Comparison of ENCODE assay signal across 9 cellular contexts in genomic region chr2:219119422-219120043, GRCh38. TPM values are rescaled to one million over a fixed set of nuclear protein-coding genes. Genes with fewer than 3 reads are reported as not detected.
DNase-seq lines count a peak whose midpoint lies in the region; ATAC-seq and TF ChIP-seq lines count a peak whose summit lies in the region.
"Had no signal": no experiment of that assay in that cellular context is flagged by ENCODE, and none has a peak within 500 bp of the region (broad histone marks: within the 10 kb centered on the region; RNA-seq: fewer than 3 reads in every experiment).

No MANE protein-coding gene starts in this region.

- H3K4me3 Mint-ChIP-seq in naive thymus-derived CD8-positive, alpha-beta T cell: no peak overlapping the region

- H3K4me1 ChIP-seq in esophagus muscularis mucosa: peaks cover 0 to 5% (median 1%) of the 10 kb centered on the region in 4 donors

- H3K36me3 Mint-ChIP-seq in naive thymus-derived CD8-positive, alpha-beta T cell: peaks cover 0 to 18% (median 0%) of the 10 kb centered on the region in 3 donors

- TF ChIP-seq CTCF in GM12864 (IDR thresholded peaks at IDR 0.05; ENCODE audit: low read depth, low read length, missing control alignments) (peak; percentile 65), esophagus muscularis mucosa (IDR thresholded peaks at IDR 0.05) (peak; percentile 55 to 71 (median 62))

- no peaks in the 10 kb centered on the region for H3K9me3 Mint-ChIP-seq in naive thymus-derived CD8-positive, alpha-beta T cell

- no peak for TF ChIP-seq POLR2A in esophagus muscularis mucosa (IDR thresholded peaks at IDR 0.05; ENCODE audit: low read depth)

- H3K4me3 ChIP-seq in GM12864 (ENCODE audit: low read depth, low read length) (no peak overlapping the region), esophagus muscularis mucosa (no peak overlapping the region)

- ATAC-seq in naive thymus-derived CD8-positive, alpha-beta T cell: peak in 1 of 2 donors; percentile 58
- no peak for ATAC-seq in GM21515 (IDR thresholded peaks at IDR 0.05; ENCODE audit: unreplicated experiment)

- H3K27me3 Mint-ChIP-seq in naive thymus-derived CD8-positive, alpha-beta T cell: no peaks in the 10 kb centered on the region

- POLR2A ChIA-PET in naive thymus-derived CD8-positive, alpha-beta T cell (lab: Charles Lee): interaction anchor here (1.2 kb wide), 1 partner anchor 13 kb away, joined by 3 read pairs; no protein-coding TSS in a partner anchor

- TF ChIP-seq EP300 in esophagus muscularis mucosa (IDR thresholded peaks at IDR 0.05): no peak

- H3K9me3 ChIP-seq in esophagus muscularis mucosa: no peaks in the 10 kb centered on the region

- intact Hi-C loops in esophagus muscularis mucosa (cut with DNase I): loop anchor here (5.0 kb wide), 1 partner anchor 57 kb away; the partner anchor contains the start of gene IHH

- 59% methylated on average over 7 of the region's 7 CpGs for WGBS in esophagus muscularis mucosa

- no peak overlapping the region for H3K27ac ChIP-seq in esophagus muscularis mucosa (replicated peaks in 1 of 4)

- no peak overlapping the region for H3K27ac Mint-ChIP-seq in naive thymus-derived CD8-positive, alpha-beta T cell

- H3K27me3 ChIP-seq in esophagus muscularis mucosa: no peaks in the 10 kb centered on the region

- DNase-seq in A172 (ENCODE audit: low spot score) (peak; percentile 43), GM12864 (ENCODE audit: low read depth) (peak; percentile 10), NCI-H69 (lab: John Stamatoyannopoulos, UW) (peak; percentile 53), esophagus muscularis mucosa (ENCODE audit: extremely low spot score) (no peak), superior temporal gyrus (ENCODE audit: extremely low spot score) (peak; percentile 82)
- peak; percentile 79 for DNase-seq in activated CD8-positive, alpha-beta memory T cell treated with anti-CD3 and anti-CD28 coated beads, Interleukin-2, amount 50 U/mL, for 48 hours
- peak; percentile 12 to 73 (median 50) for DNase-seq in naive thymus-derived CD8-positive, alpha-beta T cell

- peaks cover 8 to 16% (median 12%) of the 10 kb centered on the region in 4 donors for H3K4me1 Mint-ChIP-seq in naive thymus-derived CD8-positive, alpha-beta T cell

- no peaks in the 10 kb centered on the region for H3K36me3 ChIP-seq in esophagus muscularis mucosa

RNA-seq across cellular contexts. Expression of gene NHEJ1, which starts 41.1 kb away (rescaled TPM):
- total RNA-seq in A172 (2014; rRNA removed; shearing (Covaris generic)): 20.9 and 22.2 TPM in 2 replicates
- total RNA-seq in esophagus muscularis mucosa: 10 to 100 TPM; 15.1 to 24.4 (median 17.8) TPM
- 10 to 100 TPM; 17.0 to 20.1 TPM for total RNA-seq in naive thymus-derived CD8-positive, alpha-beta T cell
- polyA plus RNA-seq in naive thymus-derived CD8-positive, alpha-beta T cell: 10 to 100 TPM; 16.6 to 29.1 (median 23.0) TPM

RNA-seq across cellular contexts. Expression of gene SLC23A3, which starts 50.3 kb away (rescaled TPM):
- total RNA-seq in A172 (2014; rRNA removed; shearing (Covaris generic)): 0.19 and 0.67 TPM in 2 replicates
- under 1 TPM; 0.23 to 0.58 (median 0.37) TPM for total RNA-seq in esophagus muscularis mucosa
- 1 to 10 TPM; 2.7 to 3.3 TPM for total RNA-seq in naive thymus-derived CD8-positive, alpha-beta T cell
- not detected for polyA plus RNA-seq in naive thymus-derived CD8-positive, alpha-beta T cell

RNA-seq across cellular contexts. Expression of gene CNPPD1, which starts 57.2 kb away (rescaled TPM):
- 36.7 and 43.8 TPM in 2 replicates for total RNA-seq in A172 (2014; rRNA removed; shearing (Covaris generic))
- total RNA-seq in esophagus muscularis mucosa: 10 to 100 TPM; 41.9 to 98.0 (median 61.9) TPM
- total RNA-seq in naive thymus-derived CD8-positive, alpha-beta T cell: 10 to 100 TPM; 59.1 to 64.1 TPM
- polyA plus RNA-seq in naive thymus-derived CD8-positive, alpha-beta T cell: 10 to 100 TPM; 45.8 to 59.8 (median 50.4) TPM

RNA-seq across cellular contexts. Expression of gene RETREG2, which starts 58.5 kb away (rescaled TPM):
- total RNA-seq in A172 (2014; rRNA removed; shearing (Covaris generic)): 120 and 125 TPM in 2 replicates
- total RNA-seq in esophagus muscularis mucosa: 10 to 100 TPM; 44.0 to 69.3 (median 56.3) TPM
- 100 to 1,000 TPM; 110 to 113 TPM for total RNA-seq in naive thymus-derived CD8-positive, alpha-beta T cell
- 10 to 100 TPM; 52.0 to 64.3 (median 57.6) TPM for polyA plus RNA-seq in naive thymus-derived CD8-positive, alpha-beta T cell

RNA-seq across cellular contexts. Expression of gene IHH, which starts 58.8 kb away (rescaled TPM):
- total RNA-seq in A172 (2014; rRNA removed; shearing (Covaris generic)): 0.03 TPM in 1 of 2 replicates, not detected in the other
- total RNA-seq in esophagus muscularis mucosa: not detected
- total RNA-seq in naive thymus-derived CD8-positive, alpha-beta T cell: not detected
- polyA plus RNA-seq in naive thymus-derived CD8-positive, alpha-beta T cell: not detected
- total RNA-seq: skeletal muscle tissue had no signal
